ENCODE assay signal across 13 cellular contexts in genomic region chr7:77409739-77410545, GRCh38. TPM values are rescaled to one million over a fixed set of nuclear protein-coding genes. Genes with fewer than 3 reads are reported as not detected.
DNase-seq lines count a peak whose midpoint lies in the region; ATAC-seq and TF ChIP-seq lines count a peak whose summit lies in the region.
"Had no signal": no experiment of that assay in that cellular context is flagged by ENCODE, and none has a peak within 500 bp of the region (broad histone marks: within the 10 kb centered on the region; RNA-seq: fewer than 3 reads in every experiment).

No MANE protein-coding gene starts in this region.

- H3K9me3 ChIP-seq in liver (ENCODE audit: control insufficient read depth in 4 of 4, low read length in 3 of 4): no peaks in the 10 kb centered on the region
- H3K9me3 ChIP-seq: uterus had no signal

- peak overlapping the region; percentile 68 for H3K4me3 ChIP-seq in ACC112 (ENCODE audit: low read depth, low read length)
- no peak overlapping the region for H3K4me3 ChIP-seq in liver (ENCODE audit: low read depth in 1 of 3, low read length in 3 of 3)
- H3K4me3 ChIP-seq: uterus had no signal

- BruUV-seq in MCF 10A (replicated peaks; lab: Mats Ljungman, UMichigan): no TSS peak

- H3K36me3 Mint-ChIP-seq in MCF 10A (ENCODE audit: insufficient read depth, unreplicated experiment): no peaks in the 10 kb centered on the region
- H3K36me3 Mint-ChIP-seq: activated naive CD8-positive, alpha-beta T cell had no signal

- CTCF ChIA-PET in MCF 10A (lab: Yijun Ruan, JAX): interaction anchor here (0.7 to 0.8 kb wide), 2 partner anchors 11 to 17 kb away, joined by 3 read pairs; no protein-coding TSS in a partner anchor

- H3K27ac Mint-ChIP-seq in MCF 10A (ENCODE audit: low read depth, unreplicated experiment): peak overlapping the region; percentile 93
- H3K27ac Mint-ChIP-seq: activated naive CD8-positive, alpha-beta T cell had no signal

- POLR2A ChIA-PET in MCF 10A (lab: Yijun Ruan, JAX): interaction anchor here (0.6 to 3.9 kb wide), 5 partner anchors 13 to 1731 kb away, joined by 3 to 13 read pairs (median 3); no protein-coding TSS in a partner anchor

- no peaks in the 10 kb centered on the region for H3K36me3 ChIP-seq in ACC112 (ENCODE audit: insufficient read depth, low read length)
- no peaks in the 10 kb centered on the region for H3K36me3 ChIP-seq in liver (ENCODE audit: control insufficient read depth in 4 of 4, insufficient read depth in 3 of 4, low read depth in 1 of 4, low read length in 3 of 4)
- H3K36me3 ChIP-seq: uterus had no signal

- no peaks in the 10 kb centered on the region for H3K27me3 Mint-ChIP-seq in MCF 10A (ENCODE audit: insufficient read depth, unreplicated experiment)
- H3K27me3 Mint-ChIP-seq: activated naive CD8-positive, alpha-beta T cell had no signal

- H3K27me3 ChIP-seq in ACC112 (ENCODE audit: insufficient read depth, low read length) (no peaks in the 10 kb centered on the region), liver (ENCODE audit: control insufficient read depth in 4 of 4, insufficient read depth in 4 of 4, low read length in 3 of 4) (no peaks in the 10 kb centered on the region)
- H3K27me3 ChIP-seq: uterus had no signal

- H2AFZ ChIP-seq in ACC112 (ENCODE audit: low read length, unreplicated experiment): no peak overlapping the region

- H3K4me3 Mint-ChIP-seq in MCF 10A (ENCODE audit: unreplicated experiment): peak overlapping the region; percentile 12
- H3K4me3 Mint-ChIP-seq: activated naive CD8-positive, alpha-beta T cell had no signal

- TF ChIP-seq CTCF in MCF 10A (IDR thresholded peaks at IDR 0.05; ENCODE audit: unreplicated experiment) (no peak), liver (IDR thresholded peaks at IDR 0.05; ENCODE audit: low read depth, low read length, missing input control) (no peak)

- peak overlapping the region; percentile 99 for H3K27ac ChIP-seq in ACC112 (ENCODE audit: low read depth, low read length)
- peak overlapping the region; percentile 80 to 88 for H3K27ac ChIP-seq in liver (ENCODE audit: low read depth in 1 of 2, low read length in 2 of 2)
- H3K27ac ChIP-seq: C4-2B, uterus had no signal

- H3K79me2 ChIP-seq in ACC112 (ENCODE audit: control insufficient read depth, insufficient read depth, low read length, unreplicated experiment): peaks cover 7% of the 10 kb centered on the region

- DNase-seq in LHCN-M2 (ENCODE audit: low read depth) (peak; percentile 96), MCF 10A (ENCODE audit: unreplicated experiment) (peak; percentile 94), NCI-H82 (lab: John Stamatoyannopoulos, UW) (no peak)
- DNase-seq: NCI-H2029, T1000, uterus had no signal

- ATAC-seq in HG03432 (IDR thresholded peaks at IDR 0.05; ENCODE audit: unreplicated experiment) (no peak), GM21619 (IDR thresholded peaks at IDR 0.05; ENCODE audit: unreplicated experiment) (no peak), HG02588 (IDR thresholded peaks at IDR 0.05; ENCODE audit: unreplicated experiment) (no peak)

- peak overlapping the region in 1 of 2 donors; percentile 7 for H3K9ac ChIP-seq in liver (ENCODE audit: low read depth in 1 of 2, low read length in 2 of 2)

- peaks cover 11% of the 10 kb centered on the region for H3K4me1 Mint-ChIP-seq in MCF 10A (ENCODE audit: insufficient read depth, unreplicated experiment)

- peak; percentile 40 to 43 for TF ChIP-seq RAD21 in liver (IDR thresholded peaks at IDR 0.05)

- WGBS in liver: 64% methylated on average over 5 of the region's 5 CpGs

- H3K4me1 ChIP-seq in ACC112 (ENCODE audit: control insufficient read depth, insufficient read depth, low read length, unreplicated experiment) (peaks cover 57% of the 10 kb centered on the region), liver (ENCODE audit: control insufficient read depth in 4 of 4, insufficient read depth in 4 of 4, low read length in 3 of 4) (peaks cover 3 to 44% (median 6%) of the 10 kb centered on the region in 4 donors)
- H3K4me1 ChIP-seq: uterus had no signal

- H3K9me3 Mint-ChIP-seq in MCF 10A (ENCODE audit: unreplicated experiment): no peaks in the 10 kb centered on the region

- intact Hi-C loops in MCF 10A (cut with micrococcal nuclease): loop anchor here (5.0 kb wide), 1 partner anchor 127 kb away; the partner anchor contains the start of gene PTPN12

TF ChIP-seq in liver, 16 proteins besides CTCF, POLR2A, EP300 and RAD21:
- TF ChIP-seq ATF3 (IDR thresholded peaks at IDR 0.05) (peak; percentile 78), FOXA2 (IDR thresholded peaks at IDR 0.05) (peak; percentile 80), EGR1 (IDR thresholded peaks at IDR 0.05; ENCODE audit: low read depth in 2 of 2) (peak in 1 of 2 donors; percentile 21), REST (IDR thresholded peaks at IDR 0.05) (peak; percentile 75), MAX (IDR thresholded peaks at IDR 0.05) (peak; percentile 61), GABPA (IDR thresholded peaks at IDR 0.05 in 1 of 2, conservative IDR thresholded peaks at IDR 0.05 in 1 of 2) (peak in 1 of 2 donors; percentile 21), SP1 (IDR thresholded peaks at IDR 0.05) (peak; percentile 86), TAF1 (conservative IDR thresholded peaks at IDR 0.05) (peak; percentile 79), HNF4G (IDR thresholded peaks at IDR 0.05) (peak; percentile 60), RXRA (IDR thresholded peaks at IDR 0.05) (peak; percentile 78), HNF4A (conservative IDR thresholded peaks at IDR 0.05) (peak; percentile 91 to 93), ZBTB33 (IDR thresholded peaks at IDR 0.05) (peak; percentile 50), YY1 (IDR thresholded peaks at IDR 0.05) (peak; percentile 73), FOXA1 (IDR thresholded peaks at IDR 0.05) (peak; percentile 71), JUND (IDR thresholded peaks at IDR 0.05) (peak; percentile 84 to 85), NR2F2 (IDR thresholded peaks at IDR 0.05) (no peak)

RNA-seq across cellular contexts. Expression of gene GSAP, which starts 6.2 kb away (rescaled TPM):
- total RNA-seq in LHCN-M2 (2014; rRNA removed): 21.6 and 24.8 TPM in 2 replicates
- polyA plus RNA-seq in LHCN-M2 (2012): 5.7 TPM
- total RNA-seq in MCF 10A (2022): 13.7 and 19.0 TPM in 2 replicates
- total RNA-seq in liver: 10 to 100 TPM; 11.2 to 24.2 TPM
- 10 to 100 TPM in 1 of 2 donors, 1 to 10 TPM in 1; 4.1 to 30.9 TPM for polyA plus RNA-seq in liver
